Comparison of ENCODE assay signal across 30 cellular contexts in genomic region chr1:180539103-180539502, GRCh38. TPM values are rescaled to one million over a fixed set of nuclear protein-coding genes. Genes with fewer than 3 reads are reported as not detected.
A peak's percentile ranks its signal among the peaks of the same experiment; 100 is the strongest.
DNase-seq lines count a peak whose midpoint lies in the region; ATAC-seq and TF ChIP-seq lines count a peak whose summit lies in the region.
"Had no signal": no experiment of that assay in that cellular context is flagged by ENCODE, and none has a peak within 500 bp of the region (broad histone marks: within the 10 kb centered on the region; RNA-seq: fewer than 3 reads in every experiment).

No MANE protein-coding gene starts in this region.

- H3K4me3 ChIP-seq in breast epithelium (no peak overlapping the region), heart right ventricle (no peak overlapping the region)
- H3K4me3 ChIP-seq: GM12878, GM23248 had no signal

- H3K36me3 ChIP-seq in breast epithelium (no peaks in the 10 kb centered on the region), heart right ventricle (no peaks in the 10 kb centered on the region)

- CTCF ChIA-PET in MCF 10A (lab: Yijun Ruan, JAX), result interaction anchor here (0.6 to 4.1 kb wide), 7 partner anchors 10 to 343 kb away, joined by 3 to 26 read pairs (median 4); no protein-coding TSS in a partner anchor

- H3K9me3 Mint-ChIP-seq in MCF 10A (ENCODE audit: unreplicated experiment), result no peaks in the 10 kb centered on the region
- H3K9me3 Mint-ChIP-seq: CD4-positive, alpha-beta memory T cell; H9; T-helper 1 cell treated with Interleukin-12 subunit alpha and Interleukin-12 subunit beta and Interleukin-4 antibody, amounts not matched to agents 30 μg/mL and 1 μg/mL, for 36 hours had no signal

- H3K27ac ChIP-seq in breast epithelium (peak overlapping the region; percentile 1 to 70), heart right ventricle (peak overlapping the region; percentile 42 to 90 (median 76))
- H3K27ac ChIP-seq: GM23248, KMS-11 had no signal

- DNase-seq in breast epithelium (ENCODE audit: low spot score in 2 of 2) (no peak), MCF 10A (ENCODE audit: unreplicated experiment) (no peak), NCI-H69 (lab: John Stamatoyannopoulos, UW) (peak; percentile 59), heart right ventricle (no peak), NCI-H1105 (lab: John Stamatoyannopoulos, UW) (no peak)
- DNase-seq: C1 segment of cervical spinal cord; CD4-positive, alpha-beta memory T cell; COR-L47; DMS53; EL; GDM1; GM23248; H9; IMR-90; NCI-H1048; NCI-H1436 treated with DMSO at 0.1 percent for 48 hours; NCI-H2029; NCI-H2171 treated with DMSO at 0.1 percent for 48 hours; NCI-H446; NCI-H524 treated with DMSO at 0.1 percent for 48 hours; NCI-H82; SK-N-SH; SW 1271 had no signal

- no peaks in the 10 kb centered on the region for H3K4me1 ChIP-seq in breast epithelium
- H3K4me1 ChIP-seq in heart right ventricle, result peaks cover 11 to 63% (median 38%) of the 10 kb centered on the region in 9 donors

- ATAC-seq in heart right ventricle (peak in 4 of 8 donors; percentile 31 to 54 (median 36)), HG02763 (IDR thresholded peaks at IDR 0.05; ENCODE audit: unreplicated experiment) (no peak), HG03175 (IDR thresholded peaks at IDR 0.05; ENCODE audit: unreplicated experiment) (no peak)
- ATAC-seq: GM12878, Panc1 had no signal

- no peaks in the 10 kb centered on the region for H3K27me3 Mint-ChIP-seq in MCF 10A (ENCODE audit: insufficient read depth, unreplicated experiment)

- BruUV-seq in MCF 10A (replicated peaks; lab: Mats Ljungman, UMichigan), result no TSS peak

- H3K4me3 Mint-ChIP-seq in MCF 10A (ENCODE audit: unreplicated experiment), result no peak overlapping the region
- H3K4me3 Mint-ChIP-seq: CD4-positive, alpha-beta memory T cell; H9; T-helper 1 cell treated with Interleukin-12 subunit alpha and Interleukin-12 subunit beta and Interleukin-4 antibody, amounts not matched to agents 30 μg/mL and 1 μg/mL, for 36 hours had no signal

- peaks cover 15% of the 10 kb centered on the region for H3K4me1 Mint-ChIP-seq in MCF 10A (ENCODE audit: insufficient read depth, unreplicated experiment)
- H3K4me1 Mint-ChIP-seq: CD4-positive, alpha-beta memory T cell had no signal

- no peaks in the 10 kb centered on the region for H3K36me3 Mint-ChIP-seq in MCF 10A (ENCODE audit: insufficient read depth, unreplicated experiment)
- H3K36me3 Mint-ChIP-seq: CD4-positive, alpha-beta memory T cell had no signal

- intact Hi-C loops in breast epithelium (cut with DNase I; ENCODE audit: low total_unique reads), result loop anchor here (10.0 kb wide), 1 partner anchor 1886 kb away; no protein-coding TSS in a partner anchor
- intact Hi-C loops in MCF 10A (cut with micrococcal nuclease), result no loop called here
- intact Hi-C loops in heart right ventricle (cut with DNase I), result loop anchor here in 4 of 10 donors (5.0 to 10.0 kb wide), 3 partner anchors 96 to 323 kb away; partner anchors contain the start of gene XPR1 (in 2 of the 4)

- no peak for TF ChIP-seq POLR2A in breast epithelium (IDR thresholded peaks at IDR 0.05)

- H3K9me3 ChIP-seq in breast epithelium (no peaks in the 10 kb centered on the region), heart right ventricle (no peaks in the 10 kb centered on the region)
- H3K9me3 ChIP-seq: SK-N-SH had no signal

- no peak for TF ChIP-seq CTCF in breast epithelium (IDR thresholded peaks at IDR 0.05)
- no peak for TF ChIP-seq CTCF in MCF 10A (IDR thresholded peaks at IDR 0.05; ENCODE audit: unreplicated experiment)
- no peak for TF ChIP-seq CTCF in heart right ventricle (IDR thresholded peaks at IDR 0.05)

- H3K27me3 ChIP-seq in breast epithelium, result no peaks in the 10 kb centered on the region
- no peaks in the 10 kb centered on the region for H3K27me3 ChIP-seq in heart right ventricle

- POLR2A ChIA-PET in MCF 10A (lab: Yijun Ruan, JAX), result interaction anchor here (0.6 to 3.5 kb wide), 5 partner anchors 10 to 34 kb away, joined by 3 to 10 read pairs (median 4); no protein-coding TSS in a partner anchor

- H3K27ac Mint-ChIP-seq in MCF 10A (ENCODE audit: low read depth, unreplicated experiment), result no peak overlapping the region
- H3K27ac Mint-ChIP-seq: CD4-positive, alpha-beta memory T cell; H9; T-helper 1 cell treated with Interleukin-12 subunit alpha and Interleukin-12 subunit beta and Interleukin-4 antibody, amounts not matched to agents 30 μg/mL and 1 μg/mL, for 36 hours had no signal

- 42 to 60% methylated on average over 7 of the region's 7 CpGs for WGBS in heart right ventricle, 2 donors

RNA-seq across cellular contexts. Expression of gene OVAAL, which starts 19.7 kb away (rescaled TPM):
- not detected for total RNA-seq in breast epithelium
- not detected in 2 replicates for total RNA-seq in MCF 10A (2022)
- total RNA-seq in heart right ventricle, result 1 to 10 TPM in 9 of 10 donors, under 1 TPM in 1; 0.27 to 5.8 (median 2.7) TPM
- 1 to 10 TPM; 2.3 to 7.3 TPM for polyA plus RNA-seq in heart right ventricle
- total RNA-seq: A673; CD4-positive, alpha-beta memory T cell; GM12878; GM23248; H9; IMR-90 had no signal
- polyA plus RNA-seq: CD4-positive, alpha-beta memory T cell; GM23248; IMR-90; SK-N-SH had no signal

RNA-seq across cellular contexts. Expression of gene ACBD6, which starts 36.7 kb away (rescaled TPM):
- total RNA-seq in breast epithelium, result 10 to 100 TPM; 42.6 to 50.1 (median 48.8) TPM
- 123 and 136 TPM in 2 replicates for total RNA-seq in MCF 10A (2022)
- 10 to 100 TPM; 16.2 to 24.7 (median 20.4) TPM for total RNA-seq in heart right ventricle
- 10 to 100 TPM; 27.9 to 30.0 TPM for polyA plus RNA-seq in heart right ventricle
